ENCODE assay signal across 25 cellular contexts in the genomic region with DNA sequence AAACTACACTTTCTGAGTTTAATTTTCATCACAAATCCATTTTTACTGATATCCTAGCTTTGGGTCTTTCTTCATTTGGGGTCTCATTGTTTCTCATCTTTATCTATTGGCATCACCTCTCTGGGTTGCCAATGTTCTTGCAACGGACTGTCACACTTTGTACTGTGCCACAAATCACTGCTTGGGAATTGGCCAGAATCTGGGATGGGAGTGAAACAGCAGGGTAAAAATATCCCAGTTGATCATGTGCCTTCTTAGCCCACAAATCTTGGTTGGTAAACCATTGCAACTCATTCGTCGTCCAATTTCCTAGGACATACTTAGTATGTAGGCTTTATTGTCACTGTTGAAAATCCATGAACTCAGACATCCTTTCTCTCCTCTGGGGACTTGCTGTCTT.
A peak's percentile ranks its signal among the peaks of the same experiment; 100 is the strongest.
DNase-seq lines count a peak whose midpoint lies in the region; ATAC-seq, FAIRE-seq and TF ChIP-seq lines count a peak whose summit lies in the region.
"Had no signal": no experiment of that assay in that cellular context is flagged by ENCODE, and none has a peak within 500 bp of the region (broad histone marks: within the 10 kb centered on the region; RNA-seq: fewer than 3 reads in every experiment).

No MANE protein-coding gene starts in this region.

- in situ Hi-C loops in gastrocnemius medialis (cut with MboI; ENCODE audit: low sequenced_read_pairs in 4 of 4), result no loop called here

- H4K8ac ChIP-seq in H1 (ENCODE audit: extremely low read depth, insufficient read depth, low read length), result no peak overlapping the region

- H2AFZ ChIP-seq in H1 (ENCODE audit: low read length), result 0 out of 2 replicates have a peak overlapping the region, but pooled peaks have one; percentile 53

- H3K27me3 ChIP-seq in H1 (replicated peaks in 1 of 4; ENCODE audit: control insufficient read depth in 3 of 4, extremely low read depth in 1 of 4, insufficient read depth in 3 of 4, low read length in 3 of 4) (no peaks in the 10 kb centered on the region), left ventricle myocardium inferior (ENCODE audit: low read depth) (no peaks in the 10 kb centered on the region), gastrocnemius medialis (no peaks in the 10 kb centered on the region)
- H3K27me3 ChIP-seq: BLaER1, MG63, SJSA1 had no signal

- intact Hi-C loops in left ventricle myocardium inferior (cut with micrococcal nuclease) (no loop called here), gastrocnemius medialis (cut with DNase I; ENCODE audit: low total_unique reads) (no loop called here)

- 95% methylated on average over 3 of the region's 3 CpGs; no CpG with 5 or more reads in 1 of the 2 experiments for WGBS in H1 (ENCODE audit: extremely low coverage in 1 of 2, insufficient coverage in 1 of 2, insufficient read length in 1 of 2, insufficient replicate concordance in 2 of 2, low coverage in 1 of 2, low lambda C conversion rate in 2 of 2, missing lambda C conversion rate in 1 of 2), 2 experiments

- H3K36me3 ChIP-seq in H1 (ENCODE audit: control insufficient read depth in 2 of 4, insufficient read depth in 4 of 4, low read length in 3 of 4) (no peaks in the 10 kb centered on the region; a peak in 1 of 8 replicates), left ventricle myocardium inferior (no peaks in the 10 kb centered on the region), gastrocnemius medialis (no peaks in the 10 kb centered on the region)
- H3K36me3 ChIP-seq: BLaER1, MG63, SJSA1 had no signal

- H2BK12ac ChIP-seq in H1 (ENCODE audit: low read depth, low read length), result no peak overlapping the region

- H4K20me1 ChIP-seq in H1 (replicated peaks in 1 of 2; ENCODE audit: control insufficient read depth in 1 of 2, insufficient read depth in 2 of 2, low read length in 2 of 2), result no peaks in the 10 kb centered on the region
- H4K20me1 ChIP-seq: BLaER1 had no signal

- TF ChIP-seq CTCF in H1 (IDR thresholded peaks at IDR 0.05; ENCODE audit: control extremely low read depth in 1 of 3, insufficient read depth in 1 of 3, low read depth in 1 of 3, low read length in 3 of 3) (no peak), left ventricle myocardium inferior (IDR thresholded peaks at IDR 0.05; ENCODE audit: borderline replicate concordance) (no peak), gastrocnemius medialis (IDR thresholded peaks at IDR 0.05 in 4 of 5, conservative IDR thresholded peaks at IDR 0.05 in 1 of 5) (no peak)

- H3K18ac ChIP-seq in H1 (ENCODE audit: extremely low read depth, low read length), result no peak overlapping the region

- no peak overlapping the region for H3K4me3 Mint-ChIP-seq in activated CD8-positive, alpha-beta memory T cell treated with anti-CD3 and anti-CD28 coated beads, Interleukin-2, amount 10 ng/mL, durations not matched to agents 7 days and 5 days
- H3K4me3 Mint-ChIP-seq: CD4-positive, CD25-positive, alpha-beta regulatory T cell had no signal

- CTCF ChIA-PET in H1 (lab: Charles Lee; ENCODE audit: partially characterized antibody), result no interaction called here
- CTCF ChIA-PET in activated CD8-positive, alpha-beta memory T cell treated with anti-CD3 and anti-CD28 coated beads, Interleukin-2, amount 10 ng/mL, durations not matched to agents 7 days and 5 days (lab: Charles Lee), result no interaction called here

- no peak overlapping the region for H2AK5ac ChIP-seq in H1 (ENCODE audit: low read depth, low read length)

- no peak for FAIRE-seq in H1 (lab: Jason Lieb, UNC)
- FAIRE-seq: A204.1, GM12892, GM19239 had no signal

- peaks cover 9% of the 10 kb centered on the region for H3K9me3 Mint-ChIP-seq in activated CD8-positive, alpha-beta memory T cell treated with anti-CD3 and anti-CD28 coated beads, Interleukin-2, amount 10 ng/mL, durations not matched to agents 7 days and 5 days (ENCODE audit: low read depth)

- no peak overlapping the region for H3K23ac ChIP-seq in H1 (ENCODE audit: insufficient read length)

- no peak overlapping the region for H3K56ac ChIP-seq in H1 (replicated peaks; ENCODE audit: insufficient read length, low read depth, low read length)

- H4K5ac ChIP-seq in H1 (ENCODE audit: insufficient read length, low read depth, low read length), result no peak overlapping the region

- POLR2A ChIA-PET in H1 (lab: Charles Lee; ENCODE audit: partially characterized antibody), result no interaction called here

- H3K79me2 ChIP-seq in H1 (ENCODE audit: control insufficient read depth in 1 of 2, insufficient read depth in 2 of 2, low read length in 2 of 2), result no peaks in the 10 kb centered on the region

- DNase-seq in H1 (ENCODE audit: low read depth in 1 of 2, low spot score in 2 of 2) (no peak), left ventricle myocardium inferior (no peak), myocyte (ENCODE audit: low read depth) (peak; percentile 32), gastrocnemius medialis (peak; percentile 30 to 49), NCI-H345 (lab: John Stamatoyannopoulos, UW) (no peak), cortex of kidney (lab: John Stamatoyannopoulos, UW) (no peak), pons (ENCODE audit: low spot score) (no peak)
- DNase-seq in activated CD8-positive, alpha-beta memory T cell treated with anti-CD3 and anti-CD28 coated beads, Interleukin-2, amount 10 ng/mL, durations not matched to agents 7 days and 5 days, result no peak
- DNase-seq: CD4-positive, CD25-positive, alpha-beta regulatory T cell; DMS153; DND-41; H7; KG1; MG63; NCI-H2029; NCI-H446 treated with DMSO at 0.1 percent for 48 hours; NCI-H526; NCI-H82; NK-92 treated with Interleukin-12 subunit alpha and Interleukin-12 subunit beta, amount 100 ng/mL, for 24 hours; PC-3 had no signal

- H3K23me2 ChIP-seq in H1 (ENCODE audit: low read depth, low read length), result no peaks in the 10 kb centered on the region

- TF ChIP-seq RAD21 in H1 (IDR thresholded peaks at IDR 0.05 in 1 of 2, conservative IDR thresholded peaks at IDR 0.05 in 1 of 2; ENCODE audit: low read depth in 2 of 2, low read length in 2 of 2), result no peak

- H3K9ac ChIP-seq in H1 (replicated peaks in 1 of 4; ENCODE audit: extremely low read depth in 1 of 4, low read depth in 3 of 4, low read length in 3 of 4), result peak overlapping the region in 1 of 4 experiments; percentile 34; a peak in 1 of 7 replicates
- H3K9ac ChIP-seq: BLaER1 had no signal

- no peak overlapping the region for H3K4me3 ChIP-seq in H1 (ENCODE audit: extremely low read depth in 1 of 4, insufficient read depth in 2 of 4, low read depth in 3 of 4, low read length in 4 of 4)
- H3K4me3 ChIP-seq in left ventricle myocardium inferior, result no peak overlapping the region
- no peak overlapping the region for H3K4me3 ChIP-seq in gastrocnemius medialis
- H3K4me3 ChIP-seq: BLaER1, MG63, SJSA1 had no signal

- no peak overlapping the region for H3K4me2 ChIP-seq in H1 (ENCODE audit: insufficient read depth in 1 of 2, low read depth in 2 of 2, low read length in 2 of 2)
- H3K4me2 ChIP-seq: BLaER1 had no signal

- peak; percentile 92 to 99 for ATAC-seq in gastrocnemius medialis
- ATAC-seq in activated CD8-positive, alpha-beta memory T cell treated with anti-CD3 and anti-CD28 coated beads, Interleukin-2, amount 10 ng/mL, durations not matched to agents 7 days and 5 days, result no peak
- ATAC-seq: PC-3 had no signal

- no peaks in the 10 kb centered on the region for H3K27me3 Mint-ChIP-seq in activated CD8-positive, alpha-beta memory T cell treated with anti-CD3 and anti-CD28 coated beads, Interleukin-2, amount 10 ng/mL, durations not matched to agents 7 days and 5 days
- H3K27me3 Mint-ChIP-seq: CD4-positive, CD25-positive, alpha-beta regulatory T cell had no signal

- H2BK5ac ChIP-seq in H1 (ENCODE audit: low read depth, low read length), result no peak overlapping the region

- no peak overlapping the region for H2BK15ac ChIP-seq in H1 (ENCODE audit: low read length)

- no peaks in the 10 kb centered on the region for H3K36me3 Mint-ChIP-seq in activated CD8-positive, alpha-beta memory T cell treated with anti-CD3 and anti-CD28 coated beads, Interleukin-2, amount 10 ng/mL, durations not matched to agents 7 days and 5 days
- H3K36me3 Mint-ChIP-seq: CD4-positive, CD25-positive, alpha-beta regulatory T cell had no signal

- H3K4me1 Mint-ChIP-seq in activated CD8-positive, alpha-beta memory T cell treated with anti-CD3 and anti-CD28 coated beads, Interleukin-2, amount 10 ng/mL, durations not matched to agents 7 days and 5 days, result no peaks in the 10 kb centered on the region
- H3K4me1 Mint-ChIP-seq: CD4-positive, CD25-positive, alpha-beta regulatory T cell had no signal

- no peak for TF ChIP-seq EP300 in H1 (IDR thresholded peaks at IDR 0.05; ENCODE audit: borderline replicate concordance in 1 of 2, low read depth in 2 of 2, low read length in 2 of 2)

- H3K27ac ChIP-seq in H1 (ENCODE audit: low read depth, low read length) (no peak overlapping the region), left ventricle myocardium inferior (replicated peaks) (peak overlapping the region; percentile 63), gastrocnemius medialis (peak overlapping the region in 2 of 4 donors; percentile 19 to 82)
- H3K27ac ChIP-seq: BLaER1, SJSA1 had no signal

- no peak overlapping the region for H4K91ac ChIP-seq in H1 (replicated peaks; ENCODE audit: insufficient read length, low read length)

- H3K27ac Mint-ChIP-seq in activated CD8-positive, alpha-beta memory T cell treated with anti-CD3 and anti-CD28 coated beads, Interleukin-2, amount 10 ng/mL, durations not matched to agents 7 days and 5 days, result no peak overlapping the region
- H3K27ac Mint-ChIP-seq: CD4-positive, CD25-positive, alpha-beta regulatory T cell had no signal

- H2BK20ac ChIP-seq in H1 (ENCODE audit: low read length), result no peak overlapping the region

- H3K4me1 ChIP-seq in H1 (replicated peaks in 1 of 4; ENCODE audit: control insufficient read depth in 3 of 4, insufficient read depth in 4 of 4, low read length in 3 of 4), result no peaks in the 10 kb centered on the region
- H3K4me1 ChIP-seq in left ventricle myocardium inferior, result peaks cover 32% of the 10 kb centered on the region
- peaks cover 10 to 29% of the 10 kb centered on the region in 2 donors for H3K4me1 ChIP-seq in gastrocnemius medialis
- H3K4me1 ChIP-seq: BLaER1, SJSA1 had no signal

- no peaks in the 10 kb centered on the region for H3K79me1 ChIP-seq in H1 (ENCODE audit: low read depth, low read length)

- H2BK120ac ChIP-seq in H1 (replicated peaks; ENCODE audit: low read depth, low read length), result no peak overlapping the region

- H3K9me3 ChIP-seq in H1 (ENCODE audit: insufficient read depth in 2 of 2, low read depth in 1 of 2, low read length in 1 of 2), result peaks cover 10 to 13% of the 10 kb centered on the region in 2 experiments; a peak in 2 of 4 replicates
- H3K9me3 ChIP-seq in left ventricle myocardium inferior (replicated peaks), result peaks cover 8% of the 10 kb centered on the region
- no peaks in the 10 kb centered on the region for H3K9me3 ChIP-seq in gastrocnemius medialis
- H3K9me3 ChIP-seq: MG63, SJSA1 had no signal

- H3K14ac ChIP-seq in H1 (ENCODE audit: insufficient read length), result no peak overlapping the region

- no peak for TF ChIP-seq POLR2A in H1 (IDR thresholded peaks at IDR 0.05; ENCODE audit: control extremely low read depth in 1 of 2, low read depth in 2 of 2, low read length in 2 of 2)
- no peak for TF ChIP-seq POLR2A in gastrocnemius medialis (IDR thresholded peaks at IDR 0.05)

- no peak overlapping the region for H3K4ac ChIP-seq in H1 (replicated peaks; ENCODE audit: insufficient read length, low read depth, low read length)

TF ChIP-seq in H1, 55 proteins besides CTCF, POLR2A, EP300 and RAD21 (continues in another document):
- TF ChIP-seq BACH1 (IDR thresholded peaks at IDR 0.05; ENCODE audit: low read length), result no peak
- TF ChIP-seq YY1 (IDR thresholded peaks at IDR 0.05; ENCODE audit: low read depth, low read length), result no peak

Comparison
In these comparisons a context has a peak if more than half of its experiments do, and no peak if none do; other contexts are left out.
1. DNase-seq: peak in myocyte (single experiment) and gastrocnemius medialis (2 of 2); none in H1 (0 of 2), left ventricle myocardium inferior (single experiment), NCI-H345 (single experiment), cortex of kidney (single experiment), activated CD8-positive, alpha-beta memory T cell treated with anti-CD3 and anti-CD28 coated beads, Interleukin-2, amount 10 ng/mL, durations not matched to agents 7 days and 5 days (single experiment) and pons (single experiment).